ENCODE assay signal across 1 cellular context in genomic region chr4:88591787-88592599, GRCh38.
TF ChIP-seq lines count a peak whose summit lies in the region.

HERC3 (plus strand) TSS chr4:88592480; CDS start chr4:88605824, 13,344 bp downstream.

TF ChIP-seq in K562, 482 proteins besides CTCF, POLR2A, EP300 and RAD21 (continued from another document and continues in another):
- no peak for TF ChIP-seq TSHZ1 (CRISPR knock-in tag; IDR thresholded peaks at IDR 0.05)
- TF ChIP-seq STAT5A (IDR thresholded peaks at IDR 0.05; ENCODE audit: borderline replicate concordance, low read length), result no peak
- TF ChIP-seq ZBTB12 (CRISPR knock-in tag; IDR thresholded peaks at IDR 0.05), result no peak
- TF ChIP-seq ZMIZ1 (IDR thresholded peaks at IDR 0.05; ENCODE audit: low read depth in 2 of 2, low read length in 2 of 2), result no peak
- TF ChIP-seq LEF1 (IDR thresholded peaks at IDR 0.05), result no peak
- no peak for TF ChIP-seq PCBP2 (IDR thresholded peaks at IDR 0.05; ENCODE audit: low read depth, low read length, poor library complexity, severe bottlenecking)
- peak; percentile 99 for TF ChIP-seq PKNOX1 (IDR thresholded peaks at IDR 0.05)
- no peak for TF ChIP-seq LARP7 (IDR thresholded peaks at IDR 0.05)
- no peak for TF ChIP-seq ZNF609 (CRISPR knock-in tag; IDR thresholded peaks at IDR 0.05; ENCODE audit: borderline replicate concordance)
- peak; percentile 7 to 13; a peak in 2 of 4 replicates for TF ChIP-seq MNT (conservative IDR thresholded peaks at IDR 0.05)
- TF ChIP-seq MTA1 (IDR thresholded peaks at IDR 0.05; ENCODE audit: borderline replicate concordance), result no peak
- peak; percentile 56 for TF ChIP-seq HMGN3 (IDR thresholded peaks at IDR 0.05; ENCODE audit: borderline replicate concordance, extremely low read depth, insufficient read length, low read depth, low read length)
- no peak for TF ChIP-seq NCOA6 (IDR thresholded peaks at IDR 0.05)
- TF ChIP-seq CTCFL (IDR thresholded peaks at IDR 0.05; ENCODE audit: borderline replicate concordance, insufficient read depth, low read depth, low read length, poor library complexity, severe bottlenecking), result peak; percentile 19
- no peak for TF ChIP-seq BCL6 (CRISPR knock-in tag; IDR thresholded peaks at IDR 0.05)
- TF ChIP-seq CREB1 (IDR thresholded peaks at IDR 0.05), result peak; percentile 11; the same call in 1 of the 2 replicates
- peak; percentile 71; the same call in 1 of the 2 replicates for TF ChIP-seq CREB1 (CRISPR knock-in tag; IDR thresholded peaks at IDR 0.05)
- TF ChIP-seq ZNF518B (CRISPR knock-in tag; IDR thresholded peaks at IDR 0.05), result no peak
- TF ChIP-seq ZNF668 (CRISPR knock-in tag; IDR thresholded peaks at IDR 0.05), result no peak
- no peak for TF ChIP-seq GATAD2B (IDR thresholded peaks at IDR 0.05; ENCODE audit: borderline replicate concordance)
- no peak for TF ChIP-seq U2AF2 (optimal IDR thresholded peaks at IDR 0.05; ENCODE audit: low read depth, low read length)
- no peak for TF ChIP-seq PCBP1 (IDR thresholded peaks at IDR 0.05; ENCODE audit: low read depth, low read length, poor library complexity, severe bottlenecking)
- peak; percentile 28 for TF ChIP-seq AFF4 (CRISPR knock-in tag; IDR thresholded peaks at IDR 0.05)
- no peak for TF ChIP-seq NONO (IDR thresholded peaks at IDR 0.05; ENCODE audit: low read depth in 2 of 2, low read length in 1 of 2)
- peak; percentile 71 for TF ChIP-seq ZNF431 (CRISPR knock-in tag; IDR thresholded peaks at IDR 0.05)
